Comparison of ENCODE assay signal across 8 cellular contexts in genomic region chr17:2171725-2172446, GRCh38.
A peak's percentile ranks its signal among the peaks of the same experiment; 100 is the strongest.
DNase-seq lines count a peak whose midpoint lies in the region; ATAC-seq lines count a peak whose summit lies in the region.

No MANE protein-coding gene starts in this region.

- peak overlapping the region; percentile 68 for H3K27ac ChIP-seq in duodenal mucosa (ENCODE audit: low read depth, low read length)
- peak overlapping the region in 1 of 2 donors; percentile 76 for H3K27ac ChIP-seq in aorta (ENCODE audit: low read depth in 1 of 2, low read length in 2 of 2)

- H3K9me3 ChIP-seq in duodenal mucosa (ENCODE audit: control insufficient read depth in 1 of 2, low read length in 2 of 2) (no peaks in the 10 kb centered on the region), aorta (ENCODE audit: control insufficient read depth, low read length) (no peaks in the 10 kb centered on the region)

- intact Hi-C loops in aorta (cut with DNase I): loop anchor here in 1 of 2 donors (5.0 kb wide), 1 partner anchor 65 kb away; no protein-coding TSS in a partner anchor

- peak; percentile 3 for DNase-seq in NCI-H2227 (lab: John Stamatoyannopoulos, UW; ENCODE audit: unreplicated experiment)
- no peak for DNase-seq in NCI-H2227 treated with DMSO at 0.1 percent for 48 hours (lab: John Stamatoyannopoulos, UW)
- peak; percentile 80 for DNase-seq in mucosa of gallbladder (ENCODE audit: low spot score)
- peak; percentile 85 to 88 for DNase-seq in aorta
- no peak for DNase-seq in DMS114 treated with DMSO at 0.1 percent for 48 hours (lab: John Stamatoyannopoulos, UW; ENCODE audit: unreplicated experiment)
- DNase-seq in HUDEP-2 (lab: John Stamatoyannopoulos, UW; ENCODE audit: unreplicated experiment in 76 of 76): no peak

- peaks cover 12 to 39% of the 10 kb centered on the region in 2 donors for H3K36me3 ChIP-seq in duodenal mucosa (ENCODE audit: control insufficient read depth in 1 of 2, insufficient read depth in 2 of 2, low read length in 2 of 2)
- peaks cover 0 to 5% of the 10 kb centered on the region in 2 donors for H3K36me3 ChIP-seq in aorta (ENCODE audit: control insufficient read depth in 1 of 2, insufficient read depth in 2 of 2, low read length in 1 of 2)

- H3K27me3 ChIP-seq in duodenal mucosa (ENCODE audit: control insufficient read depth in 1 of 2, insufficient read depth in 2 of 2, low read length in 2 of 2) (no peaks in the 10 kb centered on the region), aorta (ENCODE audit: control insufficient read depth in 1 of 2, insufficient read depth in 2 of 2, low read length in 1 of 2) (no peaks in the 10 kb centered on the region)

- WGBS in aorta, 2 donors: 5 to 9% methylated on average over 11 of the region's 11 CpGs

- no peak overlapping the region for H3K4me3 ChIP-seq in duodenal mucosa (ENCODE audit: low read depth in 1 of 2, low read length in 2 of 2)
- H3K4me3 ChIP-seq in aorta (ENCODE audit: low read length in 2 of 2): no peak overlapping the region

- H3K4me1 ChIP-seq in duodenal mucosa (ENCODE audit: control insufficient read depth in 1 of 2, insufficient read depth in 2 of 2, low read length in 2 of 2) (peaks cover 13 to 26% of the 10 kb centered on the region in 2 donors), aorta (ENCODE audit: control insufficient read depth in 1 of 2, insufficient read depth in 2 of 2, low read length in 2 of 2) (peaks cover 10 to 19% of the 10 kb centered on the region in 2 donors)

- peak; percentile 82 for ATAC-seq in aorta (ENCODE audit: low FRiP score)
- ATAC-seq in GM21723 (IDR thresholded peaks at IDR 0.05; ENCODE audit: unreplicated experiment): no peak

- no peak overlapping the region for H3K9ac ChIP-seq in duodenal mucosa (ENCODE audit: low read depth in 1 of 2, low read length in 2 of 2)

Comparison
In these comparisons a context has a peak if more than half of its experiments do, and no peak if none do; other contexts are left out.
1. DNase-seq: peak in NCI-H2227 (single experiment), mucosa of gallbladder (single experiment) and aorta (2 of 2); none in NCI-H2227 treated with DMSO at 0.1 percent for 48 hours (single experiment), DMS114 treated with DMSO at 0.1 percent for 48 hours (single experiment) and HUDEP-2 (0 of 76).